2 cellular contexts compared by ENCODE assay signal in genomic region chr18:46155652-46156051, GRCh38.
TF ChIP-seq lines count a peak whose summit lies in the region.

No MANE protein-coding gene starts in this region.

TF ChIP-seq in SK-N-SH, 30 proteins besides CTCF, POLR2A, EP300 and RAD21:
- peak; percentile 63 for TF ChIP-seq NFIC (IDR thresholded peaks at IDR 0.05; ENCODE audit: borderline replicate concordance)
- peak; percentile 93 for TF ChIP-seq FOSL2 (IDR thresholded peaks at IDR 0.05; ENCODE audit: borderline replicate concordance, low read depth)
- TF ChIP-seq TAF1 (IDR thresholded peaks at IDR 0.05; ENCODE audit: borderline replicate concordance, low read depth, low read length) = no peak
- no peak for TF ChIP-seq SIN3A (IDR thresholded peaks at IDR 0.05; ENCODE audit: borderline replicate concordance, low read depth, low read length)
- TF ChIP-seq JUND (IDR thresholded peaks at IDR 0.05) = peak; percentile 83
- peak; percentile 51; the same call in 1 of the 2 replicates for TF ChIP-seq RXRA (IDR thresholded peaks at IDR 0.05; ENCODE audit: borderline replicate concordance, low read depth)
- peak; percentile 82 for TF ChIP-seq TCF12 (IDR thresholded peaks at IDR 0.05)
- TF ChIP-seq PBX3 (IDR thresholded peaks at IDR 0.05) = peak; percentile 57; the same call in 1 of the 2 replicates
- peak; percentile 15; the same call in 1 of the 2 replicates for TF ChIP-seq ELF1 (IDR thresholded peaks at IDR 0.05)
- TF ChIP-seq, protein P1, sequence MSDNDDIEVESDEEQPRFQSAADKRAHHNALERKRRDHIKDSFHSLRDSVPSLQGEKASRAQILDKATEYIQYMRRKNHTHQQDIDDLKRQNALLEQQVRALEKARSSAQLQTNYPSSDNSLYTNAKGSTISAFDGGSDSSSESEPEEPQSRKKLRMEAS (IDR thresholded peaks at IDR 0.05; ENCODE audit: low read depth) = peak; percentile 20; the same call in 1 of the 2 replicates
- peak; percentile 28; the same call in 1 of the 2 replicates for TF ChIP-seq POLR2AphosphoS5 (IDR thresholded peaks at IDR 0.05; ENCODE audit: low read depth, low read length)
- no peak for TF ChIP-seq FOXM1 (IDR thresholded peaks at IDR 0.05; ENCODE audit: low read depth)
- TF ChIP-seq TEAD4 (IDR thresholded peaks at IDR 0.05; ENCODE audit: borderline replicate concordance, insufficient read depth) = peak; percentile 92

TF ChIP-seq in HepG2, 621 proteins besides CTCF, POLR2A, EP300 and RAD21:
- no peak for TF ChIP-seq SIX4 (CRISPR knock-in tag; IDR thresholded peaks at IDR 0.05)
- no peak for TF ChIP-seq ZNF512 (CRISPR knock-in tag; IDR thresholded peaks at IDR 0.05)
- no peak for TF ChIP-seq ZNF552 (CRISPR knock-in tag; IDR thresholded peaks at IDR 0.05; ENCODE audit: borderline replicate concordance)
- TF ChIP-seq JUN (CRISPR knock-in tag; IDR thresholded peaks at IDR 0.05) = no peak
- no peak for TF ChIP-seq ZNF234 (CRISPR knock-in tag; conservative IDR thresholded peaks at IDR 0.05)
- no peak for TF ChIP-seq CENPT (CRISPR knock-in tag; IDR thresholded peaks at IDR 0.05; ENCODE audit: low read depth)
- no peak for TF ChIP-seq HOXA7 (CRISPR knock-in tag; IDR thresholded peaks at IDR 0.05)
- TF ChIP-seq BATF2 (CRISPR knock-in tag; IDR thresholded peaks at IDR 0.05) = no peak
